Comparison of ENCODE assay signal across 25 cellular contexts in genomic region chr12:65420941-65421340, GRCh38.
"Had no signal": no experiment of that assay in that cellular context is flagged by ENCODE, and none has a peak within 500 bp of the region (broad histone marks: within the 10 kb centered on the region; RNA-seq: fewer than 3 reads in every experiment).

No MANE protein-coding gene starts in this region.

- DNase-seq: activated CD4-positive, alpha-beta memory T cell treated with anti-CD3 and anti-CD28 coated beads for 36 hours; activated CD4-positive, alpha-beta T cell treated with anti-CD3 and anti-CD28 coated beads, Interleukin-2, amount 10 ng/mL, durations not matched to agents 24 days and 14 days; activated CD4-positive, CD25-positive, alpha-beta regulatory T cell treated with anti-CD3 and anti-CD28 coated beads, Interleukin-2, amount 50 U/mL, for 72 hours; activated CD8-positive, alpha-beta memory T cell treated with anti-CD3 and anti-CD28 coated beads, Interleukin-2, amount 50 U/mL, for 4 hours; activated gamma-delta T cell; activated naive CD4-positive, alpha-beta T cell treated with anti-CD3 and anti-CD28 coated beads, Interleukin-2, amount 50 U/mL, for 16 hours; activated T-cell treated with anti-CD3 and anti-CD28 coated beads, Interleukin-2, amount 50 U/mL, for 1 hour; amniotic stem cell; caudate nucleus; cortex of kidney; esophagus squamous epithelium; foreskin melanocyte; left colon; mammary epithelial cell; naive B cell; nephron progenitor cell; right lobe of liver; stimulated activated CD4-positive, alpha-beta T cell treated with anti-CD3 and anti-CD28 coated beads, Interleukin-2, amount 100 ng/mL, for 48 hours; stimulated activated naive CD4-positive, alpha-beta T cell treated with Interleukin-2 at 50 U/mL for 16 hours; T-helper 9 cell had no signal

- H3K36me3 ChIP-seq: neutrophil, right lobe of liver had no signal

- H3K27me3 Mint-ChIP-seq: activated CD4-positive, alpha-beta memory T cell treated with anti-CD3 and anti-CD28 coated beads for 36 hours; activated CD4-positive, alpha-beta T cell treated with anti-CD3 and anti-CD28 coated beads, Interleukin-2, amount 10 ng/mL, durations not matched to agents 24 days and 14 days; naive B cell had no signal

- H3K9me3 ChIP-seq: neutrophil had no signal

- H3K27ac ChIP-seq: esophagus squamous epithelium, neutrophil, right lobe of liver, tibial nerve had no signal

- H3K4me1 Mint-ChIP-seq: activated CD4-positive, alpha-beta T cell treated with anti-CD3 and anti-CD28 coated beads, Interleukin-2, amount 10 ng/mL, durations not matched to agents 24 days and 14 days; mesothelial cell of epicardium; naive B cell; nephron progenitor cell had no signal

- H3K4me1 ChIP-seq: esophagus squamous epithelium, tibial nerve had no signal

- H3K27ac Mint-ChIP-seq: activated CD4-positive, alpha-beta memory T cell treated with anti-CD3 and anti-CD28 coated beads for 36 hours; activated CD4-positive, alpha-beta T cell treated with anti-CD3 and anti-CD28 coated beads, Interleukin-2, amount 10 ng/mL, durations not matched to agents 24 days and 14 days; activated T-helper 1 cell treated with anti-CD3 and anti-CD28 coated beads, Interleukin-12 subunit alpha, Interleukin-12 subunit beta, Interleukin-2, Interleukin-4 antibody, amounts not matched to agents 30 ng/mL and 10 ng/mL and 1 ng/mL, durations not matched to agents 14 hours and 24 hours and 36 hours; mesothelial cell of epicardium; naive B cell; nephron progenitor cell had no signal

- ATAC-seq: left colon, right lobe of liver had no signal

- H3K36me3 Mint-ChIP-seq: activated CD4-positive, alpha-beta memory T cell treated with anti-CD3 and anti-CD28 coated beads for 36 hours; naive B cell had no signal

- H3K27me3 ChIP-seq: esophagus squamous epithelium, neutrophil, right lobe of liver, tibial nerve had no signal

- H3K4me3 Mint-ChIP-seq: activated CD4-positive, alpha-beta memory T cell treated with anti-CD3 and anti-CD28 coated beads for 36 hours; activated CD4-positive, alpha-beta T cell treated with anti-CD3 and anti-CD28 coated beads, Interleukin-2, amount 10 ng/mL, durations not matched to agents 24 days and 14 days; activated T-helper 1 cell treated with anti-CD3 and anti-CD28 coated beads, Interleukin-12 subunit alpha, Interleukin-12 subunit beta, Interleukin-2, Interleukin-4 antibody, amounts not matched to agents 30 ng/mL and 10 ng/mL and 1 ng/mL, durations not matched to agents 14 hours and 24 hours and 36 hours; mesothelial cell of epicardium; naive B cell; nephron progenitor cell had no signal

- FAIRE-seq: islet of Langerhans had no signal

- H3K4me3 ChIP-seq: esophagus squamous epithelium, right lobe of liver, tibial nerve had no signal
